Comparison of ENCODE assay signal across 34 cellular contexts in the genomic region with DNA sequence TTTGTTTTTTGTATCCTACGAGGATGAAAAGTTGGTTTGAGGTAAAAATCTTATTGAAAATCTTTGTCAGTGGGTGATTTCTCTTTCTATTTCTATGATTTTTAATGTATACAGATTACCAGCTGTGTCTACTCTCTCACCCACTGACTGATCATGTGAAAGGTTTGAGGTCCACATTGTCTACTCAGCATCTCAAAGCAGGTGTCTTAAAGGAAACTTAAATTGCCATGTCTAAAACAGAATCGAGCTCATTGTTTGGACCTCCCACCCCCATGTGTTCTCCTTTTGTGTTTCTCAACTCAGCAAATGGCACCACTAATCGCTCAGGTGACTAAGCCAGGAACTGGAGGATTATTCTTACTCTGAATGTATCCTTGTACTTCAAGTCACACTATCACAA.
"Had no signal": no experiment of that assay in that cellular context is flagged by ENCODE, and none has a peak within 500 bp of the region (broad histone marks: within the 10 kb centered on the region; RNA-seq: fewer than 3 reads in every experiment).

No MANE protein-coding gene starts in this region.

- H3K4me1 Mint-ChIP-seq: activated CD4-positive, alpha-beta memory T cell treated with anti-CD3 and anti-CD28 coated beads, Interleukin-2, amount 10 ng/mL, durations not matched to agents 7 days and 5 days; activated CD4-positive, alpha-beta T cell treated with anti-CD3 and anti-CD28 coated beads for 36 hours; activated CD4-positive, alpha-beta T cell treated with anti-CD3 and anti-CD28 coated beads, Interleukin-2, amount 10 ng/mL, durations not matched to agents 7 days and 5 days; activated CD8-positive, alpha-beta memory T cell treated with anti-CD3 and anti-CD28 coated beads, Interleukin-2, amount 10 ng/mL, durations not matched to agents 7 days and 5 days; activated naive CD8-positive, alpha-beta T cell treated with anti-CD3 and anti-CD28 coated beads for 36 hours; activated T-helper 17 cell treated with anti-CD3 and anti-CD28 coated beads, Interleukin-2, amount 50 U/mL, for 72 hours had no signal

- H3K9me3 ChIP-seq: adrenal gland had no signal

- H3K4me3 ChIP-seq: adrenal gland, body of pancreas, breast epithelium had no signal

- H3K4me3 Mint-ChIP-seq: activated CD4-positive, alpha-beta memory T cell treated with anti-CD3 and anti-CD28 coated beads, Interleukin-2, amount 10 ng/mL, durations not matched to agents 7 days and 5 days; activated CD4-positive, alpha-beta T cell treated with anti-CD3 and anti-CD28 coated beads for 36 hours; activated CD4-positive, alpha-beta T cell treated with anti-CD3 and anti-CD28 coated beads, Interleukin-2, amount 10 ng/mL, durations not matched to agents 7 days and 5 days; activated CD8-positive, alpha-beta memory T cell treated with anti-CD3 and anti-CD28 coated beads, Interleukin-2, amount 10 ng/mL, durations not matched to agents 7 days and 5 days; activated CD8-positive, alpha-beta T cell treated with anti-CD3 and anti-CD28 coated beads, Interleukin-2, amount 10 ng/mL, durations not matched to agents 7 days and 5 days; activated naive CD4-positive, alpha-beta T cell treated with anti-CD3 and anti-CD28 coated beads for 36 hours; activated naive CD8-positive, alpha-beta T cell treated with anti-CD3 and anti-CD28 coated beads for 36 hours; activated T-cell treated with anti-CD3 and anti-CD28 coated beads, Interleukin-2, amount 50 U/mL, for 24 hours; activated T-cell treated with anti-CD3 and anti-CD28 coated beads, Interleukin-2, amount 50 U/mL, for 72 hours; activated T-helper 1 cell treated with anti-CD3 and anti-CD28 coated beads, Interleukin-12 subunit alpha, Interleukin-12 subunit beta, Interleukin-2, Interleukin-4 antibody, amounts not matched to agents 30 ng/mL and 10 ng/mL and 1 ng/mL, durations not matched to agents 14 hours and 24 hours and 36 hours; activated T-helper 17 cell treated with anti-CD3 and anti-CD28 coated beads, Interleukin-2, amount 50 U/mL, for 72 hours; T-helper 2 cell treated with Interferon-gamma antibody and Interleukin-4, amounts not matched to agents 5 μg/mL and 100 μg/mL, for 36 hours had no signal

- H3K9me3 Mint-ChIP-seq: activated CD4-positive, alpha-beta memory T cell treated with anti-CD3 and anti-CD28 coated beads, Interleukin-2, amount 10 ng/mL, durations not matched to agents 7 days and 5 days; activated CD4-positive, alpha-beta T cell treated with anti-CD3 and anti-CD28 coated beads, Interleukin-2, amount 10 ng/mL, durations not matched to agents 7 days and 5 days; activated naive CD4-positive, alpha-beta T cell treated with anti-CD3 and anti-CD28 coated beads, Interleukin-2, amount 50 U/mL, for 72 hours; activated T-cell treated with anti-CD3 and anti-CD28 coated beads, Interleukin-2, amount 50 U/mL, for 72 hours; activated T-helper 1 cell treated with anti-CD3 and anti-CD28 coated beads, Interleukin-12 subunit alpha, Interleukin-12 subunit beta, Interleukin-2, Interleukin-4 antibody, amounts not matched to agents 30 ng/mL and 10 ng/mL and 1 ng/mL, durations not matched to agents 14 hours and 24 hours and 36 hours; activated T-helper 17 cell treated with anti-CD3 and anti-CD28 coated beads, Interleukin-2, amount 50 U/mL, for 72 hours; T-helper 2 cell treated with Interferon-gamma antibody and Interleukin-4, amounts not matched to agents 5 μg/mL and 100 μg/mL, for 36 hours had no signal

- H3K27me3 ChIP-seq: adrenal gland, body of pancreas, brain microvascular endothelial cell, breast epithelium had no signal

- H3K27ac Mint-ChIP-seq: activated CD4-positive, alpha-beta memory T cell treated with anti-CD3 and anti-CD28 coated beads, Interleukin-2, amount 10 ng/mL, durations not matched to agents 7 days and 5 days; activated CD4-positive, alpha-beta T cell treated with anti-CD3 and anti-CD28 coated beads for 36 hours; activated CD4-positive, alpha-beta T cell treated with anti-CD3 and anti-CD28 coated beads, Interleukin-2, amount 10 ng/mL, durations not matched to agents 7 days and 5 days; activated CD8-positive, alpha-beta memory T cell treated with anti-CD3 and anti-CD28 coated beads, Interleukin-2, amount 10 ng/mL, durations not matched to agents 7 days and 5 days; activated CD8-positive, alpha-beta T cell treated with anti-CD3 and anti-CD28 coated beads, Interleukin-2, amount 10 ng/mL, durations not matched to agents 7 days and 5 days; activated naive CD4-positive, alpha-beta T cell treated with anti-CD3 and anti-CD28 coated beads for 36 hours; activated naive CD4-positive, alpha-beta T cell treated with anti-CD3 and anti-CD28 coated beads, Interleukin-2, amount 50 U/mL, for 72 hours; activated naive CD8-positive, alpha-beta T cell treated with anti-CD3 and anti-CD28 coated beads for 36 hours; activated T-cell treated with anti-CD3 and anti-CD28 coated beads, Interleukin-2, amount 50 U/mL, for 24 hours; activated T-cell treated with anti-CD3 and anti-CD28 coated beads, Interleukin-2, amount 50 U/mL, for 72 hours; activated T-helper 1 cell treated with anti-CD3 and anti-CD28 coated beads, Interleukin-12 subunit alpha, Interleukin-12 subunit beta, Interleukin-2, Interleukin-4 antibody, amounts not matched to agents 30 ng/mL and 10 ng/mL and 1 ng/mL, durations not matched to agents 14 hours and 24 hours and 36 hours; activated T-helper 17 cell treated with anti-CD3 and anti-CD28 coated beads, Interleukin-2, amount 50 U/mL, for 72 hours; T-helper 2 cell treated with Interferon-gamma antibody and Interleukin-4, amounts not matched to agents 5 μg/mL and 100 μg/mL, for 36 hours had no signal

- H3K27ac ChIP-seq: adrenal gland, body of pancreas, brain microvascular endothelial cell, breast epithelium, VCaP had no signal

- H3K4me1 ChIP-seq: adrenal gland, body of pancreas, breast epithelium had no signal

- H3K36me3 ChIP-seq: adrenal gland, brain microvascular endothelial cell, breast epithelium had no signal

- ATAC-seq: activated CD4-positive, alpha-beta T cell treated with anti-CD3 and anti-CD28 coated beads for 36 hours; activated CD4-positive, CD25-positive, alpha-beta regulatory T cell treated with anti-CD3 and anti-CD28 coated beads, Interleukin-2, amount 50 U/mL, for 24 hours; activated CD8-positive, alpha-beta memory T cell treated with anti-CD3 and anti-CD28 coated beads, Interleukin-2, amount 10 ng/mL, durations not matched to agents 7 days and 5 days; activated CD8-positive, alpha-beta T cell treated with anti-CD3 and anti-CD28 coated beads, Interleukin-2, amount 10 ng/mL, durations not matched to agents 7 days and 5 days; activated naive CD4-positive, alpha-beta T cell treated with anti-CD3 and anti-CD28 coated beads, Interleukin-2, amount 50 U/mL, for 72 hours; activated T-cell treated with anti-CD3 and anti-CD28 coated beads, Interleukin-2, amount 50 U/mL, for 72 hours; activated T-helper 17 cell treated with anti-CD3 and anti-CD28 coated beads, Interleukin-2, amount 50 U/mL, for 72 hours; body of pancreas had no signal

- H3K36me3 Mint-ChIP-seq: activated CD8-positive, alpha-beta memory T cell treated with anti-CD3 and anti-CD28 coated beads, Interleukin-2, amount 10 ng/mL, durations not matched to agents 7 days and 5 days; activated naive CD4-positive, alpha-beta T cell treated with anti-CD3 and anti-CD28 coated beads, Interleukin-2, amount 50 U/mL, for 72 hours; activated naive CD8-positive, alpha-beta T cell treated with anti-CD3 and anti-CD28 coated beads for 36 hours had no signal

- DNase-seq: activated CD4-positive, alpha-beta memory T cell treated with anti-CD3 and anti-CD28 coated beads, Interleukin-2, amount 10 ng/mL, durations not matched to agents 7 days and 5 days; activated CD4-positive, alpha-beta T cell treated with anti-CD3 and anti-CD28 coated beads for 1 hour; activated CD4-positive, alpha-beta T cell treated with anti-CD3 and anti-CD28 coated beads for 36 hours; activated CD4-positive, alpha-beta T cell treated with anti-CD3 and anti-CD28 coated beads for 48 hours; activated CD4-positive, alpha-beta T cell treated with anti-CD3 and anti-CD28 coated beads, Interleukin-2, amount 10 ng/mL, durations not matched to agents 7 days and 5 days; activated CD4-positive, alpha-beta T cell treated with anti-CD3 and anti-CD28 coated beads, Interleukin-2, amount 50 U/mL, for 48 hours; activated CD4-positive, CD25-positive, alpha-beta regulatory T cell; activated CD8-positive, alpha-beta memory T cell treated with anti-CD3 and anti-CD28 coated beads for 24 hours; activated CD8-positive, alpha-beta memory T cell treated with anti-CD3 and anti-CD28 coated beads, Interleukin-2, amount 10 ng/mL, durations not matched to agents 7 days and 5 days; activated CD8-positive, alpha-beta memory T cell treated with anti-CD3 and anti-CD28 coated beads, Interleukin-2, amount 50 U/mL, for 48 hours; activated CD8-positive, alpha-beta T cell treated with anti-CD3 and anti-CD28 coated beads, Interleukin-2, amount 10 ng/mL, durations not matched to agents 7 days and 5 days; activated effector memory CD4-positive, alpha-beta T cell treated with anti-CD3 and anti-CD28 coated beads, Interleukin-2, amount 50 U/mL, for 16 hours; activated gamma-delta T cell treated with Interleukin-2 at 50 U/mL for 16 hours; activated naive CD4-positive, alpha-beta T cell; activated naive CD4-positive, alpha-beta T cell treated with anti-CD3 and anti-CD28 coated beads for 36 hours; activated naive CD4-positive, alpha-beta T cell treated with anti-CD3 and anti-CD28 coated beads, Interleukin-2, amount 50 U/mL, for 16 hours; activated naive CD8-positive, alpha-beta T cell treated with anti-CD3 and anti-CD28 coated beads for 36 hours; activated T-cell treated with anti-CD3 and anti-CD28 coated beads, Interleukin-2, amount 50 U/mL, for 24 hours; activated T-cell treated with anti-CD3 and anti-CD28 coated beads, Interleukin-2, amount 50 U/mL, for 72 hours; adrenal gland; amniotic stem cell; aorta; body of pancreas; brain microvascular endothelial cell; central memory CD4-positive, alpha-beta T cell; T-helper 2 cell; T-helper 9 cell had no signal
